13 cellular contexts compared by ENCODE assay signal in the genomic region with DNA sequence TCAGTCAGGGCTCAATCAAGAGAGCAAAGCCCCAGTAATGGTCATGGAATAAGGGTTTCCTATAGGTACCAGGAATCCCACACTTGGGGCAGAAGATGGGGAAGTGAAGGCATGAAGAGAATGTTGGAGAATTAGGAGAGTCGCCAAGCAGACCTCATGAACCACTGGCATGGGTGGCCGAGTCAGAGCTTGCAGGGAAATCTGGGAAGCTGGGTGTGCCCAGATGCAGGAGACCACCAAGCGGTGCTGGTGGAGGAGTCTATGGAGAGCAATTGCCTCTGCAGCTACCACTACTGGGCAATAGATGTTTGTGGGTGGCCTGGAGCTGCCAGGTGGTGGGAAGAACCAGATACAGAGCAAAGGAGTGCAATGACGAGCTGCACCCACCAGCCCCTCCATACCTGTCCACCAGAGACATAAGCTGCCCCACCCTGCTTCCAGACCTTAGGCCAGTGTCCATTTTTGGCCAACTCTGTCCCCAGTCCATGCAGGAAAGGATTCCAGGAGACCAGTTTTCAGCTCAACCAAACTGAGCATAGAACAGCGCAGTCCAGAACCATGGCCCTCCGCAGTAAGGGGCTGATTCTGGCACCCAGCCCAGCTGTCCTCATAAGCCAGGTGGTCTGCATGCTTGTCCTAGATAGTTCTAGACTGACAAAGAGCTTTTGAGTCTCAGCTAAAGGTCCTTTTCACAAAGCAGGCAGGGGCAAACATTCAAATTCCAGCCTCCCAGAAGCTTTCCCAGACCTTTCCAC.
DNase-seq lines count a peak whose midpoint lies in the region; TF ChIP-seq lines count a peak whose summit lies in the region.
"Had no signal": no experiment of that assay in that cellular context is flagged by ENCODE, and none has a peak within 500 bp of the region (broad histone marks: within the 10 kb centered on the region; RNA-seq: fewer than 3 reads in every experiment).

No MANE protein-coding gene starts in this region.

- H3K9ac ChIP-seq in endodermal cell (ENCODE audit: extremely low read depth, low read length, poor library complexity, severe bottlenecking): no peak overlapping the region

- peak; percentile 38 for DNase-seq in activated CD8-positive, alpha-beta memory T cell treated with anti-CD3 and anti-CD28 coated beads, Interleukin-2, amount 50 U/mL, for 48 hours
- no peak for DNase-seq in activated CD8-positive, alpha-beta memory T cell treated with anti-CD3 and anti-CD28 coated beads for 24 hours
- peak; percentile 20 for DNase-seq in endodermal cell
- DNase-seq in erythroblast (lab: John Stamatoyannopoulos, UW): no peak
- no peak for DNase-seq in NCI-H2029 treated with DMSO at 0.1 percent for 48 hours (lab: John Stamatoyannopoulos, UW)
- DNase-seq in hippocampal formation (lab: John Stamatoyannopoulos, UW): no peak
- DNase-seq: Calu3; CD4-positive, alpha-beta T cell; DMS 273 treated with DMSO at 0.1 percent for 48 hours; HCEC 1CT; HFFc6 had no signal

- H3K27ac ChIP-seq in endodermal cell (ENCODE audit: low read depth, low read length): no peak overlapping the region
- H3K27ac ChIP-seq: 22Rv1 had no signal

- no peaks in the 10 kb centered on the region for H3K9me3 ChIP-seq in endodermal cell (ENCODE audit: control insufficient read depth, low read length)

- WGBS in endodermal cell (ENCODE audit: insufficient coverage in 1 of 2, insufficient read length in 1 of 2), 2 experiments: 82 to 86% methylated on average over 6 of the region's 6 CpGs

- H3K4me1 Mint-ChIP-seq in endodermal cell: peaks cover 3% of the 10 kb centered on the region
- peaks cover 75% of the 10 kb centered on the region for H3K4me1 Mint-ChIP-seq in nephron

- peaks cover 10% of the 10 kb centered on the region for H3K27me3 Mint-ChIP-seq in endodermal cell (ENCODE audit: insufficient read depth)
- peaks cover 8% of the 10 kb centered on the region for H3K27me3 Mint-ChIP-seq in nephron (ENCODE audit: low read depth)

- H3K4me1 ChIP-seq in endodermal cell (ENCODE audit: control insufficient read depth, insufficient read depth, low read length): no peaks in the 10 kb centered on the region

- TF ChIP-seq POLR2A in erythroblast (IDR thresholded peaks at IDR 0.05; ENCODE audit: low read length): no peak

- H3K27me3 ChIP-seq in endodermal cell (ENCODE audit: control insufficient read depth, insufficient read depth, low read length, poor library complexity, severe bottlenecking): no peaks in the 10 kb centered on the region

- H3K4me3 ChIP-seq in endodermal cell (ENCODE audit: low read length): no peak overlapping the region

- no peaks in the 10 kb centered on the region for H3K9me3 Mint-ChIP-seq in endodermal cell
- no peaks in the 10 kb centered on the region for H3K9me3 Mint-ChIP-seq in nephron
- H3K9me3 Mint-ChIP-seq: CD4-positive, alpha-beta T cell had no signal

- TF ChIP-seq CTCF in endodermal cell (conservative IDR thresholded peaks at IDR 0.05): no peak
- TF ChIP-seq CTCF in nephron (IDR thresholded peaks at IDR 0.05; ENCODE audit: unreplicated experiment in 3 of 3): no peak

- H3K36me3 Mint-ChIP-seq in endodermal cell (ENCODE audit: low read depth) (no peaks in the 10 kb centered on the region), nephron (ENCODE audit: low read depth) (no peaks in the 10 kb centered on the region)

- H3K4me3 Mint-ChIP-seq in endodermal cell: no peak overlapping the region
- no peak overlapping the region for H3K4me3 Mint-ChIP-seq in nephron
- H3K4me3 Mint-ChIP-seq: CD4-positive, alpha-beta T cell; HFFc6 had no signal

- no peaks in the 10 kb centered on the region for H3K36me3 ChIP-seq in endodermal cell (ENCODE audit: control insufficient read depth, insufficient read depth, low read length)

- no peak overlapping the region for H3K27ac Mint-ChIP-seq in endodermal cell
- peak overlapping the region; percentile 26 to 94 (median 94) for H3K27ac Mint-ChIP-seq in nephron
- H3K27ac Mint-ChIP-seq: CD4-positive, alpha-beta T cell; HFFc6 had no signal

Comparison
In these comparisons a context has a peak if more than half of its experiments do, and no peak if none do; other contexts are left out.
1. DNase-seq: peak in activated CD8-positive, alpha-beta memory T cell treated with anti-CD3 and anti-CD28 coated beads, Interleukin-2, amount 50 U/mL, for 48 hours (single experiment) and endodermal cell (single experiment); none in activated CD8-positive, alpha-beta memory T cell treated with anti-CD3 and anti-CD28 coated beads for 24 hours (single experiment), erythroblast (0 of 2), NCI-H2029 treated with DMSO at 0.1 percent for 48 hours (single experiment) and hippocampal formation (0 of 2).